ENCODE assay signal across 8 cellular contexts in the genomic region with DNA sequence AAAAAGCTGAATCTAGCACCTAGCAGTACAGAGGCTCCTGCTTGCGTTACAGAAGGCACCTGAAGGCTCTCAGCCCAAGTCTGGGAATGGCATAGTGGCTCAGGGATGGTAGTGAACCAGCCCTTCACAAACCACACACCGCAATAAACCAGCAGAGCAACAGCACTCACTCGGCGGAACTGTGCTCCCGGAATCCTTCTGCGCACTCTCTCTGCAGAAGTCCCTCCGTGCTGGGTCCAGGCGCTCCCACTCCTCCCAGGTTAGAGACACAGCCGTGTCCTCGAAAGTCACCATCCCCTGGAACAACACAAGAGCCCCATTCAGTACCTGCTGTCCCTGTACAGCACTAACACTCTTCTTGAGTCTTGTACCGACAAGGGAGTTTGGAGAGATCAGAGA. TPM values are rescaled to one million over a fixed set of nuclear protein-coding genes. Genes with fewer than 3 reads are reported as not detected.
DNase-seq lines count a peak whose midpoint lies in the region; ATAC-seq and TF ChIP-seq lines count a peak whose summit lies in the region.

No MANE protein-coding gene starts in this region.

- TF ChIP-seq CTCF in thyroid gland (IDR thresholded peaks at IDR 0.05): no peak
- no peak for TF ChIP-seq CTCF in foreskin keratinocyte (conservative IDR thresholded peaks at IDR 0.05)

- H3K36me3 Mint-ChIP-seq in activated T-cell treated with anti-CD3 and anti-CD28 coated beads, Interleukin-2, amount 50 U/mL, for 72 hours (ENCODE audit: insufficient read depth in 2 of 2): peaks cover 28 to 50% of the 10 kb centered on the region in 2 donors
- peaks cover 66% of the 10 kb centered on the region for H3K36me3 Mint-ChIP-seq in activated T-helper 17 cell treated with anti-CD3 and anti-CD28 coated beads, Interleukin-2, amount 50 U/mL, for 72 hours (ENCODE audit: low read depth)

- H3K27ac ChIP-seq in thyroid gland (no peak overlapping the region), foreskin keratinocyte (no peak overlapping the region)

- H3K27ac Mint-ChIP-seq in activated T-cell treated with anti-CD3 and anti-CD28 coated beads, Interleukin-2, amount 50 U/mL, for 72 hours: peak overlapping the region; percentile 90
- peak overlapping the region; percentile 98 for H3K27ac Mint-ChIP-seq in activated T-helper 17 cell treated with anti-CD3 and anti-CD28 coated beads, Interleukin-2, amount 50 U/mL, for 72 hours

- peaks cover 26 to 36% of the 10 kb centered on the region in 2 donors for H3K36me3 ChIP-seq in thyroid gland

- H3K4me1 ChIP-seq in thyroid gland (peaks cover 18 to 23% of the 10 kb centered on the region in 2 donors), foreskin keratinocyte (peaks cover 5% of the 10 kb centered on the region)

- no peaks in the 10 kb centered on the region for H3K27me3 Mint-ChIP-seq in activated T-cell treated with anti-CD3 and anti-CD28 coated beads, Interleukin-2, amount 50 U/mL, for 72 hours (ENCODE audit: low read depth)
- H3K27me3 Mint-ChIP-seq in activated T-helper 17 cell treated with anti-CD3 and anti-CD28 coated beads, Interleukin-2, amount 50 U/mL, for 72 hours: no peaks in the 10 kb centered on the region

- intact Hi-C loops in left colon (cut with DNase I, micrococcal nuclease) (no loop called here), thyroid gland (cut with DNase I) (no loop called here), posterior vena cava (cut with DNase I) (no loop called here)

- no peak for TF ChIP-seq POLR2A in thyroid gland (IDR thresholded peaks at IDR 0.05)

- H3K4me1 Mint-ChIP-seq in activated T-cell treated with anti-CD3 and anti-CD28 coated beads, Interleukin-2, amount 50 U/mL, for 72 hours (ENCODE audit: low read depth): peaks cover 32% of the 10 kb centered on the region
- H3K4me1 Mint-ChIP-seq in activated T-helper 17 cell treated with anti-CD3 and anti-CD28 coated beads, Interleukin-2, amount 50 U/mL, for 72 hours: peaks cover 8% of the 10 kb centered on the region

- DNase-seq in activated T-cell treated with anti-CD3 and anti-CD28 coated beads, Interleukin-2, amount 50 U/mL, for 72 hours: no peak
- no peak for DNase-seq in activated T-cell treated with anti-CD3 and anti-CD28 coated beads, Interleukin-2, amount 50 U/mL, for 48 hours
- DNase-seq in left colon (no peak), thyroid gland (no peak), OCI-M2 (lab: John Stamatoyannopoulos, UW; ENCODE audit: unreplicated experiment) (no peak), foreskin keratinocyte (no peak), posterior vena cava (ENCODE audit: low spot score) (no peak)

- H3K27me3 ChIP-seq in thyroid gland (no peaks in the 10 kb centered on the region), foreskin keratinocyte (no peaks in the 10 kb centered on the region)

- peaks cover 1 to 12% of the 10 kb centered on the region in 2 donors for H3K9me3 Mint-ChIP-seq in activated T-cell treated with anti-CD3 and anti-CD28 coated beads, Interleukin-2, amount 50 U/mL, for 72 hours
- H3K9me3 Mint-ChIP-seq in activated T-helper 17 cell treated with anti-CD3 and anti-CD28 coated beads, Interleukin-2, amount 50 U/mL, for 72 hours: peaks cover 2% of the 10 kb centered on the region

- no peak for ATAC-seq in activated T-cell treated with anti-CD3 and anti-CD28 coated beads, Interleukin-2, amount 50 U/mL, for 72 hours (replicated peaks in 1 of 2)
- no peak for ATAC-seq in activated T-helper 17 cell treated with anti-CD3 and anti-CD28 coated beads, Interleukin-2, amount 50 U/mL, for 72 hours (replicated peaks)
- peak; percentile 18 for ATAC-seq in left colon
- ATAC-seq in foreskin keratinocyte: no peak

- peak overlapping the region; percentile 89 to 99 for H3K4me3 Mint-ChIP-seq in activated T-cell treated with anti-CD3 and anti-CD28 coated beads, Interleukin-2, amount 50 U/mL, for 72 hours
- H3K4me3 Mint-ChIP-seq in activated T-helper 17 cell treated with anti-CD3 and anti-CD28 coated beads, Interleukin-2, amount 50 U/mL, for 72 hours: peak overlapping the region; percentile 92

- 60 to 64% methylated on average over 11 of the region's 11 CpGs for WGBS in thyroid gland, 2 donors

- no peaks in the 10 kb centered on the region for H3K9me3 ChIP-seq in thyroid gland

- peak overlapping the region in 2 of 3 donors; percentile 84 to 92 for H3K4me3 ChIP-seq in thyroid gland (replicated peaks in 1 of 3)

RNA-seq across cellular contexts. Expression of gene ZNF394, which starts 1.5 kb away (rescaled TPM):
- total RNA-seq in activated T-cell treated with anti-CD3 and anti-CD28 coated beads, Interleukin-2, amount 50 U/mL, for 72 hours: 10 to 100 TPM; 28.2 to 36.5 TPM
- 10 to 100 TPM; 28.9 to 36.5 TPM for total RNA-seq in activated T-helper 17 cell treated with anti-CD3 and anti-CD28 coated beads, Interleukin-2, amount 50 U/mL, for 72 hours
- total RNA-seq in left colon (10 to 100 TPM; 32.0 to 37.2 TPM), thyroid gland (10 to 100 TPM; 39.5 to 61.4 (median 46.1) TPM), foreskin keratinocyte (14.7 and 15.4 TPM in 2 replicates), posterior vena cava (10 to 100 TPM; 17.5 to 20.0 TPM)
- polyA plus RNA-seq in foreskin keratinocyte: 10.6 and 10.7 TPM in 2 replicates

RNA-seq across cellular contexts. Expression of gene ZKSCAN5, which starts 5.9 kb away (rescaled TPM):
- 1 to 10 TPM; 9.3 to 9.9 TPM for total RNA-seq in activated T-cell treated with anti-CD3 and anti-CD28 coated beads, Interleukin-2, amount 50 U/mL, for 72 hours
- total RNA-seq in activated T-helper 17 cell treated with anti-CD3 and anti-CD28 coated beads, Interleukin-2, amount 50 U/mL, for 72 hours: 10 to 100 TPM; 11.5 to 12.2 TPM
- total RNA-seq in left colon (1 to 10 TPM; 5.2 to 5.9 TPM), thyroid gland (10 to 100 TPM in 2 of 4 donors, 1 to 10 TPM in 2; 8.7 to 14.1 (median 9.7) TPM), foreskin keratinocyte (10.7 and 11.1 TPM in 2 replicates), posterior vena cava (1 to 10 TPM; 5.9 to 7.0 TPM)
- polyA plus RNA-seq in foreskin keratinocyte: 4.3 and 4.4 TPM in 2 replicates

RNA-seq across cellular contexts. Expression of gene ZNF789, which starts 25.9 kb away (rescaled TPM):
- 10 to 100 TPM; 16.0 to 18.8 TPM for total RNA-seq in activated T-cell treated with anti-CD3 and anti-CD28 coated beads, Interleukin-2, amount 50 U/mL, for 72 hours
- 10 to 100 TPM; 32.0 to 46.7 TPM for total RNA-seq in activated T-helper 17 cell treated with anti-CD3 and anti-CD28 coated beads, Interleukin-2, amount 50 U/mL, for 72 hours
- total RNA-seq in left colon (10 to 100 TPM; 15.4 to 25.5 TPM), thyroid gland (10 to 100 TPM in 3 of 4 donors, 1 to 10 TPM in 1; 9.8 to 14.5 (median 11.4) TPM), foreskin keratinocyte (4.2 and 6.1 TPM in 2 replicates), posterior vena cava (1 to 10 TPM; 8.0 to 9.8 TPM)
- polyA plus RNA-seq in foreskin keratinocyte: 2.4 and 2.8 TPM in 2 replicates

RNA-seq across cellular contexts. Expression of gene ATP5MF, which starts 32.6 kb away (rescaled TPM):
- total RNA-seq in activated T-cell treated with anti-CD3 and anti-CD28 coated beads, Interleukin-2, amount 50 U/mL, for 72 hours: 100 to 1,000 TPM; 218 to 229 TPM
- total RNA-seq in activated T-helper 17 cell treated with anti-CD3 and anti-CD28 coated beads, Interleukin-2, amount 50 U/mL, for 72 hours: 100 to 1,000 TPM; 251 to 460 TPM
- total RNA-seq in left colon (100 to 1,000 TPM; 297 to 369 TPM), thyroid gland (1,000 to 10,000 TPM in 1 of 4 donors, 100 to 1,000 TPM in 3; 160 to 1,370 (median 678) TPM), foreskin keratinocyte (574 and 629 TPM in 2 replicates), posterior vena cava (100 to 1,000 TPM; 143 to 200 TPM)
- polyA plus RNA-seq in foreskin keratinocyte: 1,137 and 1,181 TPM in 2 replicates

RNA-seq across cellular contexts. Expression of gene FAM200A, which starts 53.4 kb away (rescaled TPM):
- 1 to 10 TPM; 4.7 to 7.1 TPM for total RNA-seq in activated T-cell treated with anti-CD3 and anti-CD28 coated beads, Interleukin-2, amount 50 U/mL, for 72 hours
- total RNA-seq in activated T-helper 17 cell treated with anti-CD3 and anti-CD28 coated beads, Interleukin-2, amount 50 U/mL, for 72 hours: 1 to 10 TPM; 2.7 to 5.5 TPM
- total RNA-seq in left colon: 1 to 10 TPM; 3.7 to 4.0 TPM
- 10 to 100 TPM in 1 of 4 donors, 1 to 10 TPM in 3; 4.4 to 10.6 (median 7.4) TPM for total RNA-seq in thyroid gland
- total RNA-seq in foreskin keratinocyte: 5.6 and 5.8 TPM in 2 replicates
- polyA plus RNA-seq in foreskin keratinocyte: 3.2 and 3.6 TPM in 2 replicates
- 1 to 10 TPM; 3.2 to 5.4 TPM for total RNA-seq in posterior vena cava
